In genomic region chr4:57109530-57109846, GRCh38 we compare ENCODE assay signal across 9 cellular contexts. TPM values are rescaled to one million over a fixed set of nuclear protein-coding genes. Genes with fewer than 3 reads are reported as not detected.
DNase-seq lines count a peak whose midpoint lies in the region; ATAC-seq and TF ChIP-seq lines count a peak whose summit lies in the region.
"Had no signal": no experiment of that assay in that cellular context is flagged by ENCODE, and none has a peak within 500 bp of the region (broad histone marks: within the 10 kb centered on the region; RNA-seq: fewer than 3 reads in every experiment).

No MANE protein-coding gene starts in this region.

- no peak overlapping the region for H3K4me2 ChIP-seq in neural cell (ENCODE audit: low read length)

- ATAC-seq in GM21529 (IDR thresholded peaks at IDR 0.05; ENCODE audit: unreplicated experiment), result no peak

- no peak for TF ChIP-seq RAD21 in neural cell (conservative IDR thresholded peaks at IDR 0.05)

- DNase-seq in BJ (ENCODE audit: low read depth), result no peak
- DNase-seq in NT2/D1 (ENCODE audit: low read depth, low spot score), result no peak
- DNase-seq in epithelial cell of proximal tubule (ENCODE audit: low read depth), result no peak
- DNase-seq in GM13976 (ENCODE audit: low spot score), result no peak
- DNase-seq in retina, result no peak
- DNase-seq in HT-29 (ENCODE audit: low spot score), result no peak
- DNase-seq: NCI-H187 had no signal

- no peaks in the 10 kb centered on the region for H4K20me1 ChIP-seq in neural cell (ENCODE audit: insufficient read depth)

- no peaks in the 10 kb centered on the region for H3K27me3 ChIP-seq in BJ (ENCODE audit: control insufficient read depth, insufficient read depth, low read length)
- H3K27me3 ChIP-seq in NT2/D1 (ENCODE audit: insufficient read depth, insufficient read length), result peaks cover 9% of the 10 kb centered on the region
- H3K27me3 ChIP-seq in neural cell (ENCODE audit: insufficient read depth, low read depth, low read length), result peaks cover 30% of the 10 kb centered on the region

- H3K4me3 ChIP-seq in BJ (ENCODE audit: low read depth, low read length) (peak overlapping the region; percentile 55), NT2/D1 (ENCODE audit: insufficient read length, low read depth) (peak overlapping the region; percentile 58), epithelial cell of proximal tubule (ENCODE audit: low read depth, low read length) (peak overlapping the region; percentile 98), neural cell (ENCODE audit: low read length) (peak overlapping the region; percentile 57)

- in situ Hi-C loops in GM13976 (cut with MboI; ENCODE audit: low sequenced_read_pairs, unreplicated experiment), result no loop called here

- CTCF ChIA-PET in BJ (lab: Yijun Ruan, JAX), result no interaction called here

- H3K9me2 ChIP-seq in neural cell (ENCODE audit: insufficient read depth, low read length), result no peaks in the 10 kb centered on the region

- TF ChIP-seq EP300 in neural cell (conservative IDR thresholded peaks at IDR 0.05; ENCODE audit: poor library complexity, severe bottlenecking), result no peak

- no peak overlapping the region for H2AFZ ChIP-seq in neural cell (ENCODE audit: low read depth, low read length)

- H3K27ac ChIP-seq in neural cell (ENCODE audit: low read length), result no peak overlapping the region

- H3K36me3 ChIP-seq in BJ (ENCODE audit: control insufficient read depth, insufficient read depth, low read length), result no peaks in the 10 kb centered on the region
- peaks cover 8% of the 10 kb centered on the region for H3K36me3 ChIP-seq in NT2/D1 (ENCODE audit: insufficient read depth, insufficient read length, low read length)
- H3K36me3 ChIP-seq in neural cell (ENCODE audit: insufficient read depth, low read length), result no peaks in the 10 kb centered on the region

- H3F3A ChIP-seq in neural cell (ENCODE audit: insufficient read depth, low read length, poor library complexity, severe bottlenecking), result no peaks in the 10 kb centered on the region

- TF ChIP-seq CTCF in BJ (IDR thresholded peaks at IDR 0.05; ENCODE audit: insufficient read depth, low read depth, low read length) (no peak), epithelial cell of proximal tubule (conservative IDR thresholded peaks at IDR 0.05; ENCODE audit: low read depth, low read length) (no peak), neural cell (IDR thresholded peaks at IDR 0.05; ENCODE audit: poor library complexity, severe bottlenecking) (no peak), GM13976 (IDR thresholded peaks at IDR 0.05; ENCODE audit: borderline replicate concordance, control extremely low read depth, extremely low read depth, insufficient read depth, missing control alignments) (no peak)

- H3K9ac ChIP-seq in NT2/D1 (ENCODE audit: insufficient read length, low read depth) (peak overlapping the region; percentile 77), neural cell (ENCODE audit: low read length) (no peak overlapping the region)

- H3K9me3 ChIP-seq in NT2/D1 (ENCODE audit: insufficient read depth, low read length), result no peaks in the 10 kb centered on the region
- no peaks in the 10 kb centered on the region for H3K9me3 ChIP-seq in neural cell (ENCODE audit: low read length)

- POLR2A ChIA-PET in BJ (lab: Charles Lee), result no interaction called here

- H3K79me2 ChIP-seq in neural cell (replicated peaks; ENCODE audit: insufficient read depth, low read length), result no peaks in the 10 kb centered on the region

- H3K4me1 ChIP-seq in NT2/D1 (ENCODE audit: insufficient read depth, insufficient read length), result no peaks in the 10 kb centered on the region

TF ChIP-seq in neural cell, 6 proteins besides CTCF, POLR2A, EP300 and RAD21:
- TF ChIP-seq EZH2 (IDR thresholded peaks at IDR 0.05; ENCODE audit: borderline replicate concordance, insufficient read depth, low read length, poor library complexity, severe bottlenecking) (no peak), TAF1 (IDR thresholded peaks at IDR 0.05; ENCODE audit: low read depth) (no peak), REST (IDR thresholded peaks at IDR 0.05; ENCODE audit: borderline replicate concordance) (no peak), SMC3 (conservative IDR thresholded peaks at IDR 0.05; ENCODE audit: poor library complexity) (no peak), POLR2AphosphoS5 (IDR thresholded peaks at IDR 0.05) (no peak), MXI1 (conservative IDR thresholded peaks at IDR 0.05; ENCODE audit: poor library complexity, severe bottlenecking) (no peak)

RNA-seq across cellular contexts. Expression of gene IGFBP7, which starts 0.7 kb away (rescaled TPM):
- polyA plus RNA-seq in BJ (2011; rRNA removed) (1,691 and 2,028 TPM in 2 replicates), neural cell (0.33 TPM in 1 of 2 replicates, not detected in the other)
- polyA minus RNA-seq in BJ (2011; rRNA and poly(A)+ RNA removed), result 79.6 and 89.6 TPM in 2 replicates
- 609 and 1,471 TPM in 2 replicates for total RNA-seq in epithelial cell of proximal tubule
- not detected in 2 replicates for polyA minus RNA-seq in neural cell
- total RNA-seq in HT-29 (2014; rRNA removed; shearing (Covaris generic)), result not detected in 2 replicates

Comparison
In these comparisons a context has a peak if more than half of its experiments do, and no peak if none do; other contexts are left out.
1. RNA of gene IGFBP7, which starts 0.7 kb away (total RNA-seq): 609 to 1,471 TPM in epithelial cell of proximal tubule; not detected in HT-29; every median in the first group is over 100 times any median in the second.
2. Peak in every context shown above with its lines, with median percentiles within 50 percentile points of each other: H3K4me3 ChIP-seq.